ENCODE assay signal across 1 cellular context in the genomic region with DNA sequence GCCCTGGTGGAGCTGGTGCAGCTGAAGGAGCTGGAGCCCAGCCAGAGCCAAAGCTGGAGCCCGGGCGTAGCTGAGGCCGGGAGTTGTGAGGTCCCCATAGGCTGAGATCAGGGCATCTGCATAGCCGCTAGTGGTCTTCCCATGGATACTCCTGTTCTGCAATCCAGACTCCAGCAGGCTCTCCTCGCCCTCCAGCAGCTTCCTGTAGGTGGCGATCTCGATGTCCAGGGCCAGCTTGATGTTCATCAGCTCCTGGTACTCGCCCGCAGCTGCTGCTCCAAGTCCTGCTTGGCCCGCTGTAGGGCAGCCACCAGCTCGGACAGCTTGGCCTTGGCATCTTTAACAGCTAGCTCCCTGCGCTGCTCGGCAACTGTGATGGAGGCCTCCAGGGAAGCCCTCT.
TF ChIP-seq lines count a peak whose summit lies in the region.

No MANE protein-coding gene starts in this region.

TF ChIP-seq in A549, 52 proteins besides CTCF, POLR2A, EP300 and RAD21 (continued from another document):
- TF ChIP-seq, protein P1, sequence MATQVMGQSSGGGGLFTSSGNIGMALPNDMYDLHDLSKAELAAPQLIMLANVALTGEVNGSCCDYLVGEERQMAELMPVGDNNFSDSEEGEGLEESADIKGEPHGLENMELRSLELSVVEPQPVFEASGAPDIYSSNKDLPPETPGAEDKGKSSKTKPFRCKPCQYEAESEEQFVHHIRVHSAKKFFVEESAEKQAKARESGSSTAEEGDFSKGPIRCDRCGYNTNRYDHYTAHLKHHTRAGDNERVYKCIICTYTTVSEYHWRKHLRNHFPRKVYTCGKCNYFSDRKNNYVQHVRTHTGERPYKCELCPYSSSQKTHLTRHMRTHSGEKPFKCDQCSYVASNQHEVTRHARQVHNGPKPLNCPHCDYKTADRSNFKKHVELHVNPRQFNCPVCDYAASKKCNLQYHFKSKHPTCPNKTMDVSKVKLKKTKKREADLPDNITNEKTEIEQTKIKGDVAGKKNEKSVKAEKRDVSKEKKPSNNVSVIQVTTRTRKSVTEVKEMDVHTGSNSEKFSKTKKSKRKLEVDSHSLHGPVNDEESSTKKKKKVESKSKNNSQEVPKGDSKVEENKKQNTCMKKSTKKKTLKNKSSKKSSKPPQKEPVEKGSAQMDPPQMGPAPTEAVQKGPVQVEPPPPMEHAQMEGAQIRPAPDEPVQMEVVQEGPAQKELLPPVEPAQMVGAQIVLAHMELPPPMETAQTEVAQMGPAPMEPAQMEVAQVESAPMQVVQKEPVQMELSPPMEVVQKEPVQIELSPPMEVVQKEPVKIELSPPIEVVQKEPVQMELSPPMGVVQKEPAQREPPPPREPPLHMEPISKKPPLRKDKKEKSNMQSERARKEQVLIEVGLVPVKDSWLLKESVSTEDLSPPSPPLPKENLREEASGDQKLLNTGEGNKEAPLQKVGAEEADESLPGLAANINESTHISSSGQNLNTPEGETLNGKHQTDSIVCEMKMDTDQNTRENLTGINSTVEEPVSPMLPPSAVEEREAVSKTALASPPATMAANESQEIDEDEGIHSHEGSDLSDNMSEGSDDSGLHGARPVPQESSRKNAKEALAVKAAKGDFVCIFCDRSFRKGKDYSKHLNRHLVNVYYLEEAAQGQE (IDR thresholded peaks at IDR 0.05) = no peak
- no peak for TF ChIP-seq RCOR1 (IDR thresholded peaks at IDR 0.05; ENCODE audit: low read depth, low read length)
- no peak for TF ChIP-seq ZSCAN20 (CRISPR knock-in tag; IDR thresholded peaks at IDR 0.05)
- TF ChIP-seq MAFK (IDR thresholded peaks at IDR 0.05; ENCODE audit: partially characterized antibody) = no peak
- TF ChIP-seq FOSB (CRISPR knock-in tag; IDR thresholded peaks at IDR 0.05) = no peak
- no peak for TF ChIP-seq ELK1 (IDR thresholded peaks at IDR 0.05; ENCODE audit: low read depth, low read length)
- TF ChIP-seq ZC3H11A (IDR thresholded peaks at IDR 0.05) = no peak
- TF ChIP-seq, protein P2, sequence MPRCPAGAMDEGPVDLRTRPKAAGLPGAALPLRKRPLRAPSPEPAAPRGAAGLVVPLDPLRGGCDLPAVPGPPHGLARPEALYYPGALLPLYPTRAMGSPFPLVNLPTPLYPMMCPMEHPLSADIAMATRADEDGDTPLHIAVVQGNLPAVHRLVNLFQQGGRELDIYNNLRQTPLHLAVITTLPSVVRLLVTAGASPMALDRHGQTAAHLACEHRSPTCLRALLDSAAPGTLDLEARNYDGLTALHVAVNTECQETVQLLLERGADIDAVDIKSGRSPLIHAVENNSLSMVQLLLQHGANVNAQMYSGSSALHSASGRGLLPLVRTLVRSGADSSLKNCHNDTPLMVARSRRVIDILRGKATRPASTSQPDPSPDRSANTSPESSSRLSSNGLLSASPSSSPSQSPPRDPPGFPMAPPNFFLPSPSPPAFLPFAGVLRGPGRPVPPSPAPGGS (IDR thresholded peaks at IDR 0.05) = no peak
- no peak for TF ChIP-seq GATA3 (IDR thresholded peaks at IDR 0.05; ENCODE audit: borderline replicate concordance)
- TF ChIP-seq HOXB13 (CRISPR knock-in tag; IDR thresholded peaks at IDR 0.05; ENCODE audit: low read depth) = no peak
